In genomic region chrX:49171752-49172279, GRCh38 we compare ENCODE assay signal across 8 cellular contexts. TPM values are rescaled to one million over a fixed set of nuclear protein-coding genes. Genes with fewer than 3 reads are reported as not detected.
DNase-seq lines count a peak whose midpoint lies in the region; ATAC-seq and TF ChIP-seq lines count a peak whose summit lies in the region.

PLP2 (plus strand) TSS chrX:49171898; CDS start chrX:49172001, 103 bp downstream.

- H3K36me3 Mint-ChIP-seq in HFFc6 (ENCODE audit: low read depth) (peaks cover 11% of the 10 kb centered on the region; the same call in 1 of the 2 replicates), nephron (ENCODE audit: low read depth) (peaks cover 10% of the 10 kb centered on the region)

- no peak for ATAC-seq in GM21367 (IDR thresholded peaks at IDR 0.05; ENCODE audit: unreplicated experiment)

- 1 to 47% methylated on average over 24 to 46 of the region's 46 CpGs for whole genome bisulfite sequencing in esophagus, 2 donors
- 0% methylated on average over 23 of the region's 46 CpGs; no CpG with 5 or more reads in 1 of the 2 donors for WGBS in testis, 2 donors

- TF ChIP-seq POLR2A in testis (IDR thresholded peaks at IDR 0.05), result no peak

- H3K4me3 Mint-ChIP-seq in HFFc6, result peak within 1 kb of the TSS; percentile 90
- H3K4me3 Mint-ChIP-seq in nephron, result peak within 1 kb of the TSS; percentile 70 to 82 (median 81)

- H3K27ac ChIP-seq in esophagus (ENCODE audit: low read depth in 2 of 2, low read length in 1 of 2), result peak within 1 kb of the TSS; percentile 94 to 96
- peak within 1 kb of the TSS; percentile 72 to 83 for H3K27ac ChIP-seq in testis

- H3K9me3 ChIP-seq in esophagus (ENCODE audit: control insufficient read depth in 2 of 2, insufficient read depth in 1 of 2, low read depth in 1 of 2, low read length in 1 of 2), result no peaks in the 10 kb centered on the region
- H3K9me3 ChIP-seq in testis, result no peaks in the 10 kb centered on the region

- H3K9me3 Mint-ChIP-seq in HFFc6 (no peaks in the 10 kb centered on the region), nephron (peaks cover 15% of the 10 kb centered on the region)

- H3K27me3 ChIP-seq in esophagus (ENCODE audit: control insufficient read depth in 1 of 2, insufficient read depth in 2 of 2, low read length in 2 of 2) (no peaks in the 10 kb centered on the region), testis (no peaks in the 10 kb centered on the region)

- DNase-seq in GM03348 (ENCODE audit: low spot score), result peak; percentile 62
- peak; percentile 53 for DNase-seq in HFFc6
- DNase-seq in NCI-H446 treated with DMSO at 0.1 percent for 48 hours (lab: John Stamatoyannopoulos, UW), result peak; percentile 21
- DNase-seq in activated T-cell treated with anti-CD3 and anti-CD28 coated beads for 24 hours (ENCODE audit: low read depth), result peak; percentile 69
- peak; percentile 34 for DNase-seq in testis

- peak within 1 kb of the TSS; percentile 78 for H3K27ac Mint-ChIP-seq in HFFc6
- peak within 1 kb of the TSS in 1 of 3 experiments; percentile 28 for H3K27ac Mint-ChIP-seq in nephron

- H3K36me3 ChIP-seq in esophagus (ENCODE audit: control insufficient read depth in 2 of 2, insufficient read depth in 2 of 2, low read length in 1 of 2), result peaks cover 0 to 9% of the 10 kb centered on the region in 2 donors
- no peaks in the 10 kb centered on the region for H3K36me3 ChIP-seq in testis (ENCODE audit: low read depth, missing control alignments)

- no peak for TF ChIP-seq CTCF in HFFc6 (IDR thresholded peaks at IDR 0.05)
- no peak for TF ChIP-seq CTCF in nephron (IDR thresholded peaks at IDR 0.05; ENCODE audit: unreplicated experiment in 3 of 3)
- TF ChIP-seq CTCF in testis (IDR thresholded peaks at IDR 0.05), result no peak

- H3K4me3 ChIP-seq in esophagus (ENCODE audit: low read depth in 1 of 2, low read length in 2 of 2) (peak within 1 kb of the TSS; percentile 50 to 74), testis (peak within 1 kb of the TSS; percentile 48 to 64)

- peaks cover 16% of the 10 kb centered on the region for H3K4me1 Mint-ChIP-seq in HFFc6 (ENCODE audit: low read depth)
- peaks cover 9% of the 10 kb centered on the region for H3K4me1 Mint-ChIP-seq in nephron

- H3K4me1 ChIP-seq in esophagus (ENCODE audit: control insufficient read depth in 2 of 2, insufficient read depth in 2 of 2, low read length in 1 of 2) (peaks cover 0 to 4% of the 10 kb centered on the region in 2 donors), testis (no peaks in the 10 kb centered on the region)

- peaks cover 4% of the 10 kb centered on the region; the same call in 1 of the 2 replicates for H3K27me3 Mint-ChIP-seq in HFFc6 (ENCODE audit: insufficient read depth)
- H3K27me3 Mint-ChIP-seq in nephron (ENCODE audit: low read depth), result peaks cover 26% of the 10 kb centered on the region

- intact Hi-C loops in testis (cut with DNase I; ENCODE audit: low total_unique reads), result no loop called here

RNA-seq across cellular contexts. Expression of gene PLP2, which starts in this region (rescaled TPM):
- total RNA-seq in HFFc6 (2021; fragmentation: NEBNext Ultra II Directional; extraction: Animal tissue kit (Norgen Biotek cat#: 25700)), result 100 to 1,000 TPM; 163 to 214 (median 178) TPM
- polyA plus RNA-seq in esophagus (100 to 1,000 TPM; 267 to 453 TPM), testis (ENCODE audit: insufficient read depth, low read depth, low replicate concordance) (61.6 TPM)
- 10 to 100 TPM; 19.0 to 21.4 TPM for total RNA-seq in testis

Comparison
In these comparisons a context has a peak if more than half of its experiments do, and no peak if none do; other contexts are left out.
1. RNA of gene PLP2 (total RNA-seq): 163 to 214 TPM in HFFc6; 19.0 to 21.4 TPM in testis; every median in the first group is over 4 times any median in the second.
2. Peak in every context shown above with its lines, with median percentiles within 50 percentile points of each other: DNase-seq.